Comparison of ENCODE assay signal across 1 cellular context in the genomic region with DNA sequence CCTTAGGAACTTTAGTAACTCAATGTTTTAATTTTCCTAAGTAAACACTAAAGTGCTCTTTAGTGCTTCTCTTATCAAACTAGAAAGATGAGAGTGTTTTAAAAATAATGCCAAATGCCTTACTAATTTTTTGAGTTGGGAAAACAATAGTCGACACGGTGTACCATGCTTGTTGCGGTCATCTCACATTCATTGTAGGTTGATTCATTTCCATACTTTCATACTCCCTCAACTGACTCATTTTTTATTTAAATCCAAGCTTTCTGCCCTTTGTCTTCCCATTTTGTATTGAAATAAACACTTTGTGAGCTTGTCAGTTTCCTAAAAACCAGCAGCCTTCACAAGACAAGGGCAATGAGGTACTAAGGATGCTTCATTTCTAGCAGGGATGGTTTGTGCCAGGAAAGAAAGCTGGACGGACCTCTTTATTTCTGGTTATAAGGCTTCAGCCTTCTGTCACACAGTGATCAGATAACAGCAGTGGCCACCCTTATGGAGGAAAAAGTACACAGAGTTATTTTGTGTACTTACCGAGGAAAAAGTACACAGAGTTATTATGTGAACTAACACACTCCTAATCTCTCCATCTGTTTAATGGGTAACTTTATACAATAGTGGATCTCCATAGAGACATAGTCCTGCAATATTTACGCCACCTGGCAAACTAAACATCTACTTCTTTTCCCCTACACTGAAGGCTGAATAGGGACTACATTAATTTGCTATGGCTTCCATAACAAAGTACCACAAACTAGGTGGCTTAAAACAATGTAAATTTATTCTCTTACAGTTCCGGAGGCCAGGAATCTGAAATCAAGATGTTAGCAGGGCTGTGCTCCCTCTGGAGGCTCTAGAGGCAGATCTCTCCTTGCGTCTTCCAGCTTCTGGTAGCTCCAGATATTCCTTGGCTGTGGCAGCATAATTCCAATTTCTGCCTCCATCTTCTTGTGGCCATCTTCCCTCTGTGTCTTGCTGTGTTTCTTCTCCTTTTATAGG.
TF ChIP-seq lines count a peak whose summit lies in the region.

No MANE protein-coding gene starts in this region.

TF ChIP-seq in HepG2, 621 proteins besides CTCF, POLR2A, EP300 and RAD21 (continued from another document and continues in another):
- TF ChIP-seq, protein P1, sequence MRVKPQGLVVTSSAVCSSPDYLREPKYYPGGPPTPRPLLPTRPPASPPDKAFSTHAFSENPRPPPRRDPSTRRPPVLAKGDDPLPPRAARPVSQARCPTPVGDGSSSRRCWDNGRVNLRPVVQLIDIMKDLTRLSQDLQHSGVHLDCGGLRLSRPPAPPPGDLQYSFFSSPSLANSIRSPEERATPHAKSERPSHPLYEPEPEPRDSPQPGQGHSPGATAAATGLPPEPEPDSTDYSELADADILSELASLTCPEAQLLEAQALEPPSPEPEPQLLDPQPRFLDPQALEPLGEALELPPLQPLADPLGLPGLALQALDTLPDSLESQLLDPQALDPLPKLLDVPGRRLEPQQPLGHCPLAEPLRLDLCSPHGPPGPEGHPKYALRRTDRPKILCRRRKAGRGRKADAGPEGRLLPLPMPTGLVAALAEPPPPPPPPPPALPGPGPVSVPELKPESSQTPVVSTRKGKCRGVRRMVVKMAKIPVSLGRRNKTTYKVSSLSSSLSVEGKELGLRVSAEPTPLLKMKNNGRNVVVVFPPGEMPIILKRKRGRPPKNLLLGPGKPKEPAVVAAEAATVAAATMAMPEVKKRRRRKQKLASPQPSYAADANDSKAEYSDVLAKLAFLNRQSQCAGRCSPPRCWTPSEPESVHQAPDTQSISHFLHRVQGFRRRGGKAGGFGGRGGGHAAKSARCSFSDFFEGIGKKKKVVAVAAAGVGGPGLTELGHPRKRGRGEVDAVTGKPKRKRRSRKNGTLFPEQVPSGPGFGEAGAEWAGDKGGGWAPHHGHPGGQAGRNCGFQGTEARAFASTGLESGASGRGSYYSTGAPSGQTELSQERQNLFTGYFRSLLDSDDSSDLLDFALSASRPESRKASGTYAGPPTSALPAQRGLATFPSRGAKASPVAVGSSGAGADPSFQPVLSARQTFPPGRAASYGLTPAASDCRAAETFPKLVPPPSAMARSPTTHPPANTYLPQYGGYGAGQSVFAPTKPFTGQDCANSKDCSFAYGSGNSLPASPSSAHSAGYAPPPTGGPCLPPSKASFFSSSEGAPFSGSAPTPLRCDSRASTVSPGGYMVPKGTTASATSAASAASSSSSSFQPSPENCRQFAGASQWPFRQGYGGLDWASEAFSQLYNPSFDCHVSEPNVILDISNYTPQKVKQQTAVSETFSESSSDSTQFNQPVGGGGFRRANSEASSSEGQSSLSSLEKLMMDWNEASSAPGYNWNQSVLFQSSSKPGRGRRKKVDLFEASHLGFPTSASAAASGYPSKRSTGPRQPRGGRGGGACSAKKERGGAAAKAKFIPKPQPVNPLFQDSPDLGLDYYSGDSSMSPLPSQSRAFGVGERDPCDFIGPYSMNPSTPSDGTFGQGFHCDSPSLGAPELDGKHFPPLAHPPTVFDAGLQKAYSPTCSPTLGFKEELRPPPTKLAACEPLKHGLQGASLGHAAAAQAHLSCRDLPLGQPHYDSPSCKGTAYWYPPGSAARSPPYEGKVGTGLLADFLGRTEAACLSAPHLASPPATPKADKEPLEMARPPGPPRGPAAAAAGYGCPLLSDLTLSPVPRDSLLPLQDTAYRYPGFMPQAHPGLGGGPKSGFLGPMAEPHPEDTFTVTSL (CRISPR knock-in tag; IDR thresholded peaks at IDR 0.05; ENCODE audit: borderline replicate concordance): peak; percentile 59; the same call in 1 of the 2 replicates
- TF ChIP-seq HMG20A (CRISPR knock-in tag; IDR thresholded peaks at IDR 0.05; ENCODE audit: borderline replicate concordance): peak; percentile 73; the same call in 1 of the 2 replicates
- no peak for TF ChIP-seq NR2F6 (IDR thresholded peaks at IDR 0.05)
- TF ChIP-seq NR2F6 (CRISPR knock-in tag; IDR thresholded peaks at IDR 0.05): 0 out of 2 replicates have a peak, but pooled peaks have one; percentile 5
- no peak for TF ChIP-seq PAX8 (CRISPR knock-in tag; IDR thresholded peaks at IDR 0.05; ENCODE audit: borderline replicate concordance)
- peak; percentile 53; the same call in 1 of the 2 replicates for TF ChIP-seq ELF3 (CRISPR knock-in tag; IDR thresholded peaks at IDR 0.05)
- TF ChIP-seq, protein P2, sequence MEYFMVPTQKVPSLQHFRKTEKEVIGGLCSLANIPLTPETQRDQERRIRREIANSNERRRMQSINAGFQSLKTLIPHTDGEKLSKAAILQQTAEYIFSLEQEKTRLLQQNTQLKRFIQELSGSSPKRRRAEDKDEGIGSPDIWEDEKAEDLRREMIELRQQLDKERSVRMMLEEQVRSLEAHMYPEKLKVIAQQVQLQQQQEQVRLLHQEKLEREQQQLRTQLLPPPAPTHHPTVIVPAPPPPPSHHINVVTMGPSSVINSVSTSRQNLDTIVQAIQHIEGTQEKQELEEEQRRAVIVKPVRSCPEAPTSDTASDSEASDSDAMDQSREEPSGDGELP (IDR thresholded peaks at IDR 0.05; ENCODE audit: borderline replicate concordance, low read depth): peak; percentile 41; the same call in 1 of the 2 replicates
- TF ChIP-seq, protein P3, sequence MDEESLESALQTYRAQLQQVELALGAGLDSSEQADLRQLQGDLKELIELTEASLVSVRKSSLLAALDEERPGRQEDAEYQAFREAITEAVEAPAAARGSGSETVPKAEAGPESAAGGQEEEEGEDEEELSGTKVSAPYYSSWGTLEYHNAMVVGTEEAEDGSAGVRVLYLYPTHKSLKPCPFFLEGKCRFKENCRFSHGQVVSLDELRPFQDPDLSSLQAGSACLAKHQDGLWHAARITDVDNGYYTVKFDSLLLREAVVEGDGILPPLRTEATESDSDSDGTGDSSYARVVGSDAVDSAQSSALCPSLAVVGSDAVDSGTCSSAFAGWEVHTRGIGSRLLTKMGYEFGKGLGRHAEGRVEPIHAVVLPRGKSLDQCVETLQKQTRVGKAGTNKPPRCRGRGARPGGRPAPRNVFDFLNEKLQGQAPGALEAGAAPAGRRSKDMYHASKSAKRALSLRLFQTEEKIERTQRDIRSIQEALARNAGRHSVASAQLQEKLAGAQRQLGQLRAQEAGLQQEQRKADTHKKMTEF (CRISPR knock-in tag; IDR thresholded peaks at IDR 0.05): peak; percentile 22; the same call in 1 of the 2 replicates
- peak; percentile 99 for TF ChIP-seq ZKSCAN8 (CRISPR knock-in tag; IDR thresholded peaks at IDR 0.05; ENCODE audit: borderline replicate concordance)
- peak; percentile 69 for TF ChIP-seq HNF1A (IDR thresholded peaks at IDR 0.05; ENCODE audit: low read depth)
- peak; percentile 71; the same call in 1 of the 2 replicates for TF ChIP-seq HNF1A (CRISPR knock-in tag; IDR thresholded peaks at IDR 0.05; ENCODE audit: borderline replicate concordance)
- TF ChIP-seq NFRKB (IDR thresholded peaks at IDR 0.05): no peak
- no peak for TF ChIP-seq ZFP1 (CRISPR knock-in tag; IDR thresholded peaks at IDR 0.05)
- TF ChIP-seq SOX13 (IDR thresholded peaks at IDR 0.05): no peak
- peak in 1 of 2 experiments; percentile 70; a peak in 2 of 4 replicates for TF ChIP-seq SOX13 (CRISPR knock-in tag; conservative IDR thresholded peaks at IDR 0.05 in 1 of 2, IDR thresholded peaks at IDR 0.05 in 1 of 2)
- TF ChIP-seq PRDM15 (CRISPR knock-in tag; IDR thresholded peaks at IDR 0.05): no peak
- TF ChIP-seq, protein P4, sequence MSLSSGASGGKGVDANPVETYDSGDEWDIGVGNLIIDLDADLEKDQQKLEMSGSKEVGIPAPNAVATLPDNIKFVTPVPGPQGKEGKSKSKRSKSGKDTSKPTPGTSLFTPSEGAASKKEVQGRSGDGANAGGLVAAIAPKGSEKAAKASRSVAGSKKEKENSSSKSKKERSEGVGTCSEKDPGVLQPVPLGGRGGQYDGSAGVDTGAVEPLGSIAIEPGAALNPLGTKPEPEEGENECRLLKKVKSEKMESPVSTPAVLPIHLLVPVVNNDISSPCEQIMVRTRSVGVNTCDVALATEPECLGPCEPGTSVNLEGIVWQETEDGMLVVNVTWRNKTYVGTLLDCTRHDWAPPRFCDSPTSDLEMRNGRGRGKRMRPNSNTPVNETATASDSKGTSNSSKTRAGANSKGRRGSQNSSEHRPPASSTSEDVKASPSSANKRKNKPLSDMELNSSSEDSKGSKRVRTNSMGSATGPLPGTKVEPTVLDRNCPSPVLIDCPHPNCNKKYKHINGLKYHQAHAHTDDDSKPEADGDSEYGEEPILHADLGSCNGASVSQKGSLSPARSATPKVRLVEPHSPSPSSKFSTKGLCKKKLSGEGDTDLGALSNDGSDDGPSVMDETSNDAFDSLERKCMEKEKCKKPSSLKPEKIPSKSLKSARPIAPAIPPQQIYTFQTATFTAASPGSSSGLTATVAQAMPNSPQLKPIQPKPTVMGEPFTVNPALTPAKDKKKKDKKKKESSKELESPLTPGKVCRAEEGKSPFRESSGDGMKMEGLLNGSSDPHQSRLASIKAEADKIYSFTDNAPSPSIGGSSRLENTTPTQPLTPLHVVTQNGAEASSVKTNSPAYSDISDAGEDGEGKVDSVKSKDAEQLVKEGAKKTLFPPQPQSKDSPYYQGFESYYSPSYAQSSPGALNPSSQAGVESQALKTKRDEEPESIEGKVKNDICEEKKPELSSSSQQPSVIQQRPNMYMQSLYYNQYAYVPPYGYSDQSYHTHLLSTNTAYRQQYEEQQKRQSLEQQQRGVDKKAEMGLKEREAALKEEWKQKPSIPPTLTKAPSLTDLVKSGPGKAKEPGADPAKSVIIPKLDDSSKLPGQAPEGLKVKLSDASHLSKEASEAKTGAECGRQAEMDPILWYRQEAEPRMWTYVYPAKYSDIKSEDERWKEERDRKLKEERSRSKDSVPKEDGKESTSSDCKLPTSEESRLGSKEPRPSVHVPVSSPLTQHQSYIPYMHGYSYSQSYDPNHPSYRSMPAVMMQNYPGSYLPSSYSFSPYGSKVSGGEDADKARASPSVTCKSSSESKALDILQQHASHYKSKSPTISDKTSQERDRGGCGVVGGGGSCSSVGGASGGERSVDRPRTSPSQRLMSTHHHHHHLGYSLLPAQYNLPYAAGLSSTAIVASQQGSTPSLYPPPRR (CRISPR knock-in tag; IDR thresholded peaks at IDR 0.05; ENCODE audit: borderline replicate concordance): peak; percentile 79
- peak; percentile 59 for TF ChIP-seq BCL6 (CRISPR knock-in tag; IDR thresholded peaks at IDR 0.05)
- TF ChIP-seq, protein P5, sequence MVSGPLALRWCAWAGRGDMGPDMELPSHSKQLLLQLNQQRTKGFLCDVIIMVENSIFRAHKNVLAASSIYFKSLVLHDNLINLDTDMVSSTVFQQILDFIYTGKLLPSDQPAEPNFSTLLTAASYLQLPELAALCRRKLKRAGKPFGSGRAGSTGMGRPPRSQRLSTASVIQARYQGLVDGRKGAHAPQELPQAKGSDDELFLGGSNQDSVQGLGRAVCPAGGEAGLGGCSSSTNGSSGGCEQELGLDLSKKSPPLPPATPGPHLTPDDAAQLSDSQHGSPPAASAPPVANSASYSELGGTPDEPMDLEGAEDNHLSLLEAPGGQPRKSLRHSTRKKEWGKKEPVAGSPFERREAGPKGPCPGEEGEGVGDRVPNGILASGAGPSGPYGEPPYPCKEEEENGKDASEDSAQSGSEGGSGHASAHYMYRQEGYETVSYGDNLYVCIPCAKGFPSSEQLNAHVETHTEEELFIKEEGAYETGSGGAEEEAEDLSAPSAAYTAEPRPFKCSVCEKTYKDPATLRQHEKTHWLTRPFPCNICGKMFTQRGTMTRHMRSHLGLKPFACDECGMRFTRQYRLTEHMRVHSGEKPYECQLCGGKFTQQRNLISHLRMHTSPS (CRISPR knock-in tag; IDR thresholded peaks at IDR 0.05; ENCODE audit: low read depth): no peak
- TF ChIP-seq MIER3 (CRISPR knock-in tag; IDR thresholded peaks at IDR 0.05; ENCODE audit: borderline replicate concordance): peak; percentile 18; the same call in 1 of the 2 replicates
- no peak for TF ChIP-seq ZNF446 (CRISPR knock-in tag; IDR thresholded peaks at IDR 0.05)
- TF ChIP-seq ZFP36 (IDR thresholded peaks at IDR 0.05; ENCODE audit: borderline replicate concordance, low read depth, low read length, partially characterized antibody): peak; percentile 40
- no peak for TF ChIP-seq AKAP8 (CRISPR knock-in tag; IDR thresholded peaks at IDR 0.05)
- TF ChIP-seq RXRB (CRISPR knock-in tag; IDR thresholded peaks at IDR 0.05; ENCODE audit: borderline replicate concordance): peak; percentile 29; the same call in 1 of the 2 replicates
